Comparison of ENCODE assay signal across 9 cellular contexts in the genomic region with DNA sequence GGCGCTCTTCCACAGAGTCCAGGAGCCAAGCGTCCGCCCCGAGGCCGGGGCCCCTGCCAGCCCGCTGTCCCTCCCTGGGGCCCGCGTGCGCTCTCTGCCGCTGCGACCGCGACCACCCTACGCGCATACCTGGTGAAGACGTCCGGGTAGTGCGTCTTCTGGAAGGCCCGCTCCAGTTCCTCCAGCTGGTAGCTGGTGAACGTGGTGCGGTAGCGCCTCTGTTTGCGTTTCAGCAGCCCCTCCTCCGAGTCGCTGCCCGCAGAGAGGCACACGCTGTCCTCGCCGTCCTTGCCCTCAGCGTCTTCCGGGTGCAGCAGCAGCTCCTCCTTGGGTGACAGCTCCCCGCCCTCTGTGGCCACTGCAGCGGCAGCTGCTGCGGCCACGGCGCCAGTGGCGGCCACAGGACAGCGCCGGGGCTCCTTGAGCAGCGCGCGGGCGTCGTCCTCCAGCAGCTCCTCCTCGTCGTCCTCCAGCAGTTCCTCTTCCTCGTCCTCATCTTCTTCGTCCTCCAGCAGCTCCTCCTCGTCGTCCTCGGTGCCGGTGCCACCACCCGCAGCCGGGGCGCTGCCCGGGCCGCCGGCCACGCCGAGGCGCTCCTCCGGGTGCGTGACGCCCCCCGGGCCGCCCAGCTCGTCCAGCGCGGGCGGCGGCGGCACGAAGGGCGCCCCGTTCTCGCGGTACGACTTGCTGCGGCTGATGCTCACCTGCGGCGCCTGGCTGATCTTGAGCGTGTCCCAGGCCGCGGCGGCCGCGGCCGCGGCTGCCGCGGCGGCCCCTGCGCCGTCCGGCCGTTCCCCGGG. TPM values are rescaled to one million over a fixed set of nuclear protein-coding genes. Genes with fewer than 3 reads are reported as not detected.
DNase-seq lines count a peak whose midpoint lies in the region; ATAC-seq and TF ChIP-seq lines count a peak whose summit lies in the region.
"Had no signal": no experiment of that assay in that cellular context is flagged by ENCODE, and none has a peak within 500 bp of the region (broad histone marks: within the 10 kb centered on the region; RNA-seq: fewer than 3 reads in every experiment).

No MANE protein-coding gene starts in this region.

- no peaks in the 10 kb centered on the region for H3K4me1 ChIP-seq in endodermal cell (ENCODE audit: control insufficient read depth, insufficient read depth, low read length)
- H3K4me1 ChIP-seq: pancreas had no signal

- H3K9me3 Mint-ChIP-seq in endodermal cell, result no peaks in the 10 kb centered on the region
- H3K9me3 Mint-ChIP-seq in stimulated activated effector memory CD8-positive, alpha-beta T cell treated with anti-CD3 and anti-CD28 coated beads, Interleukin-12 subunit alpha, Interleukin-12 subunit beta, amount 100 ng/mL, for 72 hours, result no peaks in the 10 kb centered on the region

- DNase-seq in NOMO-1 (lab: John Stamatoyannopoulos, UW; ENCODE audit: unreplicated experiment in 2 of 2), result peak; percentile 10 to 14
- no peak for DNase-seq in NOMO-1 treated with dmso at 0.1 percent for 144 hours (lab: John Stamatoyannopoulos, UW; ENCODE audit: unreplicated experiment)
- DNase-seq in NCI-H69 (lab: John Stamatoyannopoulos, UW), result peak; percentile 58
- peak; percentile 83 for DNase-seq in endodermal cell
- no peak for DNase-seq in stimulated activated effector memory CD8-positive, alpha-beta T cell treated with anti-CD3 and anti-CD28 coated beads, Interleukin-12 subunit alpha, Interleukin-12 subunit beta, amount 100 ng/mL, for 72 hours (ENCODE audit: low spot score in 2 of 2)
- DNase-seq in NCI-H510A treated with DMSO at 0.1 percent for 48 hours (lab: John Stamatoyannopoulos, UW), result no peak
- no peak for DNase-seq in NCI-H1417 (lab: John Stamatoyannopoulos, UW)

- 1% methylated on average over 14 to 94 of the region's 97 CpGs for WGBS in endodermal cell (ENCODE audit: insufficient coverage in 1 of 2, insufficient read length in 1 of 2), 2 experiments

- peaks cover 96% of the 10 kb centered on the region for H3K27me3 Mint-ChIP-seq in endodermal cell (ENCODE audit: insufficient read depth)

- peaks cover 18% of the 10 kb centered on the region for H3K4me1 Mint-ChIP-seq in endodermal cell
- H3K4me1 Mint-ChIP-seq in stimulated activated effector memory CD8-positive, alpha-beta T cell treated with anti-CD3 and anti-CD28 coated beads, Interleukin-12 subunit alpha, Interleukin-12 subunit beta, amount 100 ng/mL, for 72 hours, result peaks cover 11% of the 10 kb centered on the region

- peaks cover 98% of the 10 kb centered on the region for H3K27me3 ChIP-seq in endodermal cell (ENCODE audit: control insufficient read depth, insufficient read depth, low read length, poor library complexity, severe bottlenecking)

- H3K4me3 Mint-ChIP-seq in endodermal cell, result peak overlapping the region; percentile 45
- peak overlapping the region; percentile 72 for H3K4me3 Mint-ChIP-seq in stimulated activated effector memory CD8-positive, alpha-beta T cell treated with anti-CD3 and anti-CD28 coated beads, Interleukin-12 subunit alpha, Interleukin-12 subunit beta, amount 100 ng/mL, for 72 hours

- ATAC-seq in stimulated activated effector memory CD8-positive, alpha-beta T cell treated with anti-CD3 and anti-CD28 coated beads, Interleukin-12 subunit alpha, Interleukin-12 subunit beta, amount 100 ng/mL, for 72 hours, result peak; percentile 60
- no peak for ATAC-seq in HG03571 (IDR thresholded peaks at IDR 0.05; ENCODE audit: unreplicated experiment)

- TF ChIP-seq CTCF in endodermal cell (conservative IDR thresholded peaks at IDR 0.05), result no peak

- no peak overlapping the region for H3K4me3 ChIP-seq in endodermal cell (ENCODE audit: low read length)

- H3K27ac Mint-ChIP-seq in endodermal cell, result no peak overlapping the region
- no peak overlapping the region for H3K27ac Mint-ChIP-seq in stimulated activated effector memory CD8-positive, alpha-beta T cell treated with anti-CD3 and anti-CD28 coated beads, Interleukin-12 subunit alpha, Interleukin-12 subunit beta, amount 100 ng/mL, for 72 hours

- no peaks in the 10 kb centered on the region for H3K36me3 ChIP-seq in endodermal cell (ENCODE audit: control insufficient read depth, insufficient read depth, low read length)
- H3K36me3 ChIP-seq: pancreas had no signal

- H3K27ac ChIP-seq in endodermal cell (ENCODE audit: low read depth, low read length), result no peak overlapping the region
- H3K27ac ChIP-seq: pancreas had no signal

- no peaks in the 10 kb centered on the region for H3K36me3 Mint-ChIP-seq in endodermal cell (ENCODE audit: low read depth)
- H3K36me3 Mint-ChIP-seq in stimulated activated effector memory CD8-positive, alpha-beta T cell treated with anti-CD3 and anti-CD28 coated beads, Interleukin-12 subunit alpha, Interleukin-12 subunit beta, amount 100 ng/mL, for 72 hours, result no peaks in the 10 kb centered on the region

- H3K9me3 ChIP-seq in endodermal cell (ENCODE audit: control insufficient read depth, low read length), result no peaks in the 10 kb centered on the region
- H3K9me3 ChIP-seq: pancreas had no signal

- no peak overlapping the region for H3K9ac ChIP-seq in endodermal cell (ENCODE audit: extremely low read depth, low read length, poor library complexity, severe bottlenecking)

RNA-seq across cellular contexts. Expression of a gene that starts 2.8 kb away (rescaled TPM):
- under 1 TPM in 1 of 2 donors, not detected in 1; 0.09 TPM for total RNA-seq in endodermal cell
- polyA plus RNA-seq in endodermal cell (2013, experiment 1 of 2), result 0.82 TPM
- 0.54 TPM for polyA plus RNA-seq in endodermal cell (2013, experiment 2 of 2)

Comparison
In these comparisons a context has a peak if more than half of its experiments do, and no peak if none do; other contexts are left out.
1. DNase-seq: peak in NOMO-1 (2 of 2), NCI-H69 (single experiment) and endodermal cell (single experiment); none in NOMO-1 treated with dmso at 0.1 percent for 144 hours (single experiment), stimulated activated effector memory CD8-positive, alpha-beta T cell treated with anti-CD3 and anti-CD28 coated beads, Interleukin-12 subunit alpha, Interleukin-12 subunit beta, amount 100 ng/mL, for 72 hours (0 of 2), NCI-H510A treated with DMSO at 0.1 percent for 48 hours (single experiment) and NCI-H1417 (0 of 3).